19 cellular contexts compared by ENCODE assay signal in the genomic region with DNA sequence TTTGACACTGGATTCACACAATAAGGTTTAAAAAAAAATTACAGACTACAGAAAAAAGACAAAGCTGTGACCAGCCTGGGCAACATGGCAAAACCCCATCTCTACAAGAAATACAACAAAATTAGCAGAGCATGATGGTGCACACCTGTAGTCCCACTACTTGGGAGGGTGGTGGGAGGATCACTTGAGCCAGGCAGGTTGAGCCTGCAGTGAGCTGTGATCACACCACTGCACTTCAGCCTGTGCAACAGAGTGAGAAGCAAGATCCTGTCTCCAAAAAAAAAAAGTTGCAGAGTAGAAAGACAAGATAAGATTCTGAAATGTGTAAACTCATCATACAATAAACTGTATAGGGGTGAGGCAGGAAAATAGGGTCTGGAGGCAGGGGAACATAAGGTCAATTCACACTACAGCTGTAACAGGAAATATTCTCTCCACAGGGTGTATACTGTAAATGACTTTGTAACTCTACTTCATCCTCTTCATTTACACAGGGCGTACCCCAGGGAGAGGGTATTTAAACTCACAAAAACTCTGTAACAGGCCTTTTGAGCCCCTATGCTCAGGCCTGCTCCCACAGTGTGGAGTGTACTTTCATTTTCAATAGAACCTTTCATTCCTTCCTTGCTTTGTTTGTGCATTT.
DNase-seq lines count a peak whose midpoint lies in the region; ATAC-seq and TF ChIP-seq lines count a peak whose summit lies in the region.
"Had no signal": no experiment of that assay in that cellular context is flagged by ENCODE, and none has a peak within 500 bp of the region (broad histone marks: within the 10 kb centered on the region; RNA-seq: fewer than 3 reads in every experiment).

No MANE protein-coding gene starts in this region.

- TF ChIP-seq CTCF in choroid plexus epithelial cell (conservative IDR thresholded peaks at IDR 0.05; ENCODE audit: low read depth, low read length) (no peak), neural progenitor cell (IDR thresholded peaks at IDR 0.05) (no peak)

- H3K4me2 ChIP-seq in neural progenitor cell: peak overlapping the region; percentile 34

- H3K36me3 Mint-ChIP-seq in neural progenitor cell: peaks cover 15% of the 10 kb centered on the region
- H3K36me3 Mint-ChIP-seq: naive thymus-derived CD4-positive, alpha-beta T cell had no signal

- H3K36me3 ChIP-seq in HUES64 (ENCODE audit: insufficient read depth, low read length) (no peaks in the 10 kb centered on the region), neural progenitor cell (peaks cover 10% of the 10 kb centered on the region)

- no peaks in the 10 kb centered on the region for H4K20me1 ChIP-seq in neural progenitor cell (ENCODE audit: low read depth)

- H3K4me1 Mint-ChIP-seq in neural progenitor cell: peaks cover 45% of the 10 kb centered on the region
- H3K4me1 Mint-ChIP-seq: activated B cell treated with CpG ODN at 0.5 μM for 24 hours; naive thymus-derived CD4-positive, alpha-beta T cell had no signal

- H2AFZ ChIP-seq in neural progenitor cell (replicated peaks): no peak overlapping the region

- H3K4me1 ChIP-seq in HUES64 (ENCODE audit: insufficient read depth, low read length): peaks cover 26% of the 10 kb centered on the region
- peaks cover 28% of the 10 kb centered on the region for H3K4me1 ChIP-seq in neural progenitor cell

- H3F3A ChIP-seq in neural progenitor cell (ENCODE audit: low read depth): peaks cover 26% of the 10 kb centered on the region

- 71% methylated on average over 1 of the region's 1 CpG for WGBS in HUES64

- in situ Hi-C loops in ACHN (cut with HindIII; ENCODE audit: low pct_ligation_motif_present, low pct_unique_long_range_greater_than_20kb, low sequenced_read_pairs): no loop called here

- no peaks in the 10 kb centered on the region for H3K79me2 ChIP-seq in neural progenitor cell (ENCODE audit: low read depth)

- no peak for ATAC-seq in HG03280 (IDR thresholded peaks at IDR 0.05; ENCODE audit: unreplicated experiment)
- ATAC-seq in HG02623 (IDR thresholded peaks at IDR 0.05; ENCODE audit: unreplicated experiment): no peak
- no peak for ATAC-seq in GM18498 (IDR thresholded peaks at IDR 0.05; ENCODE audit: unreplicated experiment)
- ATAC-seq: HCT116; naive thymus-derived CD4-positive, alpha-beta T cell had no signal

- H3K4me3 ChIP-seq in HUES64 (ENCODE audit: low read length) (no peak overlapping the region), choroid plexus epithelial cell (ENCODE audit: low read depth, low read length) (no peak overlapping the region), neural progenitor cell (no peak overlapping the region)

- DNase-seq in ACHN (peak; percentile 11), choroid plexus epithelial cell (ENCODE audit: low read depth) (peak; percentile 6), neural progenitor cell (ENCODE audit: low spot score) (no peak), posterior vena cava (ENCODE audit: low spot score) (no peak)
- DNase-seq: activated B cell treated with CpG ODN at 0.5 μM for 24 hours; activated CD4-positive, alpha-beta T cell treated with anti-CD3 and anti-CD28 coated beads, Interleukin-2, amount 50 U/mL, for 48 hours; activated CD8-positive, alpha-beta memory T cell treated with anti-CD3 and anti-CD28 coated beads, Interleukin-2, amount 50 U/mL, for 48 hours; CD4-positive, alpha-beta T cell; DMS 273 treated with DMSO at 0.1 percent for 48 hours; naive thymus-derived CD4-positive, alpha-beta T cell; NCI-H1105 treated with DMSO at 0.1 percent for 48 hours; NCI-H510A; posterior cingulate gyrus had no signal

- H3K27ac Mint-ChIP-seq in neural progenitor cell: peak overlapping the region; percentile 88
- H3K27ac Mint-ChIP-seq: activated B cell treated with CpG ODN at 0.5 μM for 24 hours; activated T-helper 2 cell treated with anti-CD3 and anti-CD28 coated beads, Interferon-gamma antibody, Interleukin-2, Interleukin-4, amounts not matched to agents 10 μg/mL and 5 μg/mL and 100 μg/mL, durations not matched to agents 14 hours and 24 hours and 36 hours; CD4-positive, alpha-beta T cell had no signal

- H3K4me3 Mint-ChIP-seq in neural progenitor cell: no peak overlapping the region
- H3K4me3 Mint-ChIP-seq: activated B cell treated with CpG ODN at 0.5 μM for 24 hours; CD4-positive, alpha-beta T cell; naive thymus-derived CD4-positive, alpha-beta T cell had no signal

- peaks cover 8% of the 10 kb centered on the region for H3K9me3 Mint-ChIP-seq in neural progenitor cell
- H3K9me3 Mint-ChIP-seq: activated B cell treated with CpG ODN at 0.5 μM for 24 hours; activated T-helper 2 cell treated with anti-CD3 and anti-CD28 coated beads, Interferon-gamma antibody, Interleukin-2, Interleukin-4, amounts not matched to agents 10 μg/mL and 5 μg/mL and 100 μg/mL, durations not matched to agents 14 hours and 24 hours and 36 hours; CD4-positive, alpha-beta T cell; naive thymus-derived CD4-positive, alpha-beta T cell had no signal

- H3K27ac ChIP-seq in HUES64 (ENCODE audit: low read depth, low read length) (peak overlapping the region; percentile 80), neural progenitor cell (peak overlapping the region; percentile 89)

- H3K27me3 Mint-ChIP-seq in neural progenitor cell (ENCODE audit: insufficient read depth, low read depth): peaks cover 2% of the 10 kb centered on the region
- H3K27me3 Mint-ChIP-seq: activated B cell treated with CpG ODN at 0.5 μM for 24 hours; CD4-positive, alpha-beta T cell had no signal

- intact Hi-C loops in posterior vena cava (cut with DNase I): no loop called here

- no peak overlapping the region for H3K9ac ChIP-seq in HUES64 (ENCODE audit: low read depth, low read length)
- no peak overlapping the region for H3K9ac ChIP-seq in neural progenitor cell

- no peaks in the 10 kb centered on the region for H3K9me3 ChIP-seq in HUES64 (ENCODE audit: insufficient read depth, low read depth, low read length)
- no peaks in the 10 kb centered on the region for H3K9me3 ChIP-seq in neural progenitor cell (ENCODE audit: low read depth)

- H3K27me3 ChIP-seq in HUES64 (ENCODE audit: insufficient read depth, low read length): no peaks in the 10 kb centered on the region
- no peaks in the 10 kb centered on the region for H3K27me3 ChIP-seq in neural progenitor cell

Comparison
In these comparisons a context has a peak if more than half of its experiments do, and no peak if none do; other contexts are left out.
1. DNase-seq: peak in ACHN (single experiment) and choroid plexus epithelial cell (single experiment); none in neural progenitor cell (single experiment) and posterior vena cava (single experiment).